24 cellular contexts compared by ENCODE assay signal in the genomic region with DNA sequence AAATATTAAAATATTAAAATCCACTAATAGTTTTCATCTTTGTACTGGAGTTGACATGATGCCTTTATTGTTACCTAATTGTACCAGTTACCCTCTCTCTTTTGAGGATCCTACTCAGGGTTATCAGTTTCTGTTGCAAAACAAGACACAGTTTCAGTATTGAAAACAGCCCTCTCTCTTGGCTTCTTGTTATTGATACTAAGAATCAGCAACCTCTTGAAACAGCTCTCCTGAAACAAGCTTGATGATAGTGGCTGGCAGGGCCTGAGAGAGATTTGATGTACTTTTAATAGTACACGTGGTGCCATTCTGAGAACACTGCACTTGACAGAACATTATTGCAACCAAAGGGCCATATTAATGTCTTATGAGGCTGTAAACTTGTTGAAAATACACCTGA.
"Had no signal": no experiment of that assay in that cellular context is flagged by ENCODE, and none has a peak within 500 bp of the region (broad histone marks: within the 10 kb centered on the region; RNA-seq: fewer than 3 reads in every experiment).

No MANE protein-coding gene starts in this region.

- H3K36me3 ChIP-seq: ascending aorta, MG63 had no signal

- H3K4me3 ChIP-seq: ascending aorta, body of pancreas, MG63 had no signal

- DNase-seq: activated CD4-positive, alpha-beta T cell treated with anti-CD3 and anti-CD28 coated beads for 48 hours; activated CD4-positive, alpha-beta T cell treated with anti-CD3 and anti-CD28 coated beads, Interleukin-2, amount 50 U/mL, for 4 hours; activated CD4-positive, CD25-positive, alpha-beta regulatory T cell treated with anti-CD3 and anti-CD28 coated beads, Interleukin-2, amount 50 U/mL, for 72 hours; activated CD8-positive, alpha-beta memory T cell treated with anti-CD3 and anti-CD28 coated beads, Interleukin-2, amount 10 ng/mL, durations not matched to agents 7 days and 5 days; activated CD8-positive, alpha-beta T cell treated with anti-CD3 and anti-CD28 coated beads, Interleukin-2, amount 10 ng/mL, durations not matched to agents 7 days and 5 days; activated effector memory CD4-positive, alpha-beta T cell treated with anti-CD3 and anti-CD28 coated beads, Interleukin-2, amount 50 U/mL, for 16 hours; activated naive CD4-positive, alpha-beta T cell treated with Interleukin-2 at 50 U/mL for 16 hours; activated naive CD8-positive, alpha-beta T cell treated with anti-CD3 and anti-CD28 coated beads, Interleukin-2, amount 50 U/mL, for 24 hours; activated T-cell treated with anti-CD3 and anti-CD28 coated beads, Interleukin-2, amount 50 U/mL, for 24 hours; amniotic stem cell; body of pancreas; central memory CD4-positive, alpha-beta T cell; MG63; NCI-H146; NCI-H187 treated with DMSO at 0.1 percent for 48 hours; NCI-H2081 treated with DMSO at 0.1 percent for 48 hours; NCI-H446; NCI-H524; PC-3; SHP77 treated with DMSO at 0.1 percent for 48 hours; T-helper 9 cell had no signal

- H3K4me1 ChIP-seq: ascending aorta, body of pancreas had no signal

- H3K27me3 ChIP-seq: ascending aorta, body of pancreas, MG63 had no signal

- ATAC-seq: activated CD8-positive, alpha-beta memory T cell treated with anti-CD3 and anti-CD28 coated beads, Interleukin-2, amount 10 ng/mL, durations not matched to agents 7 days and 5 days; activated CD8-positive, alpha-beta T cell treated with anti-CD3 and anti-CD28 coated beads, Interleukin-2, amount 10 ng/mL, durations not matched to agents 7 days and 5 days; activated naive CD4-positive, alpha-beta T cell treated with anti-CD3 and anti-CD28 coated beads, Interleukin-2, amount 50 U/mL, for 72 hours; activated naive CD8-positive, alpha-beta T cell treated with anti-CD3 and anti-CD28 coated beads, Interleukin-2, amount 50 U/mL, for 24 hours; body of pancreas; PC-3; WTC11 had no signal

- H3K27ac ChIP-seq: ascending aorta, body of pancreas had no signal

- H3K9me3 ChIP-seq: ascending aorta, body of pancreas, MG63 had no signal
